In genomic region chr5:180631549-180632392, GRCh38 we compare ENCODE assay signal across 1 cellular context.
TF ChIP-seq lines count a peak whose summit lies in the region.

No MANE protein-coding gene starts in this region.

TF ChIP-seq in H1, 55 proteins besides CTCF, POLR2A, EP300 and RAD21:
- TF ChIP-seq CEBPB (IDR thresholded peaks at IDR 0.05; ENCODE audit: low read depth, low read length): no peak
